1 cellular context compared by ENCODE assay signal in genomic region chr4:152535903-152536544, GRCh38.
TF ChIP-seq lines count a peak whose summit lies in the region.

A gene with protein sequence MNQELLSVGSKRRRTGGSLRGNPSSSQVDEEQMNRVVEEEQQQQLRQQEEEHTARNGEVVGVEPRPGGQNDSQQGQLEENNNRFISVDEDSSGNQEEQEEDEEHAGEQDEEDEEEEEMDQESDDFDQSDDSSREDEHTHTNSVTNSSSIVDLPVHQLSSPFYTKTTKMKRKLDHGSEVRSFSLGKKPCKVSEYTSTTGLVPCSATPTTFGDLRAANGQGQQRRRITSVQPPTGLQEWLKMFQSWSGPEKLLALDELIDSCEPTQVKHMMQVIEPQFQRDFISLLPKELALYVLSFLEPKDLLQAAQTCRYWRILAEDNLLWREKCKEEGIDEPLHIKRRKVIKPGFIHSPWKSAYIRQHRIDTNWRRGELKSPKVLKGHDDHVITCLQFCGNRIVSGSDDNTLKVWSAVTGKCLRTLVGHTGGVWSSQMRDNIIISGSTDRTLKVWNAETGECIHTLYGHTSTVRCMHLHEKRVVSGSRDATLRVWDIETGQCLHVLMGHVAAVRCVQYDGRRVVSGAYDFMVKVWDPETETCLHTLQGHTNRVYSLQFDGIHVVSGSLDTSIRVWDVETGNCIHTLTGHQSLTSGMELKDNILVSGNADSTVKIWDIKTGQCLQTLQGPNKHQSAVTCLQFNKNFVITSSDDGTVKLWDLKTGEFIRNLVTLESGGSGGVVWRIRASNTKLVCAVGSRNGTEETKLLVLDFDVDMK (minus strand): TSS chr4:152536092. CDS start chr4:152411803, 124,289 bp downstream.

TF ChIP-seq in HepG2, 621 proteins besides CTCF, POLR2A, EP300 and RAD21 (continued from another document and continues in another):
- peak; percentile 30; the same call in 1 of the 2 replicates for TF ChIP-seq PRDM15 (CRISPR knock-in tag; IDR thresholded peaks at IDR 0.05)
- TF ChIP-seq TBX2 (CRISPR knock-in tag; IDR thresholded peaks at IDR 0.05; ENCODE audit: borderline replicate concordance): peak; percentile 79; the same call in 1 of the 2 replicates
- no peak for TF ChIP-seq ZNF496 (CRISPR knock-in tag; IDR thresholded peaks at IDR 0.05; ENCODE audit: insufficient replicate concordance)
- TF ChIP-seq, protein P1, sequence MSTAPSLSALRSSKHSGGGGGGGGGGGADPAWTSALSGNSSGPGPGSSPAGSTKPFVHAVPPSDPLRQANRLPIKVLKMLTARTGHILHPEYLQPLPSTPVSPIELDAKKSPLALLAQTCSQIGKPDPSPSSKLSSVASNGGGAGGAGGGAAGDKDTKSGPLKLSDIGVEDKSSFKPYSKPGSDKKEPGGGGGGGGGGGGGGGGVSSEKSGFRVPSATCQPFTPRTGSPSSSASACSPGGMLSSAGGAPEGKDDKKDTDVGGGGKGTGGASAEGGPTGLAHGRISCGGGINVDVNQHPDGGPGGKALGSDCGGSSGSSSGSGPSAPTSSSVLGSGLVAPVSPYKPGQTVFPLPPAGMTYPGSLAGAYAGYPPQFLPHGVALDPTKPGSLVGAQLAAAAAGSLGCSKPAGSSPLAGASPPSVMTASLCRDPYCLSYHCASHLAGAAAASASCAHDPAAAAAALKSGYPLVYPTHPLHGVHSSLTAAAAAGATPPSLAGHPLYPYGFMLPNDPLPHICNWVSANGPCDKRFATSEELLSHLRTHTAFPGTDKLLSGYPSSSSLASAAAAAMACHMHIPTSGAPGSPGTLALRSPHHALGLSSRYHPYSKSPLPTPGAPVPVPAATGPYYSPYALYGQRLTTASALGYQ (CRISPR knock-in tag; IDR thresholded peaks at IDR 0.05): peak; percentile 37; the same call in 1 of the 2 replicates
- TF ChIP-seq, protein P2, sequence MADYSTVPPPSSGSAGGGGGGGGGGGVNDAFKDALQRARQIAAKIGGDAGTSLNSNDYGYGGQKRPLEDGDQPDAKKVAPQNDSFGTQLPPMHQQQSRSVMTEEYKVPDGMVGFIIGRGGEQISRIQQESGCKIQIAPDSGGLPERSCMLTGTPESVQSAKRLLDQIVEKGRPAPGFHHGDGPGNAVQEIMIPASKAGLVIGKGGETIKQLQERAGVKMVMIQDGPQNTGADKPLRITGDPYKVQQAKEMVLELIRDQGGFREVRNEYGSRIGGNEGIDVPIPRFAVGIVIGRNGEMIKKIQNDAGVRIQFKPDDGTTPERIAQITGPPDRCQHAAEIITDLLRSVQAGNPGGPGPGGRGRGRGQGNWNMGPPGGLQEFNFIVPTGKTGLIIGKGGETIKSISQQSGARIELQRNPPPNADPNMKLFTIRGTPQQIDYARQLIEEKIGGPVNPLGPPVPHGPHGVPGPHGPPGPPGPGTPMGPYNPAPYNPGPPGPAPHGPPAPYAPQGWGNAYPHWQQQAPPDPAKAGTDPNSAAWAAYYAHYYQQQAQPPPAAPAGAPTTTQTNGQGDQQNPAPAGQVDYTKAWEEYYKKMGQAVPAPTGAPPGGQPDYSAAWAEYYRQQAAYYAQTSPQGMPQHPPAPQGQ (CRISPR knock-in tag; IDR thresholded peaks at IDR 0.05; ENCODE audit: borderline replicate concordance): no peak
- 0 out of 2 replicates have a peak, but pooled peaks have one; percentile 60 for TF ChIP-seq MIER2 (CRISPR knock-in tag; IDR thresholded peaks at IDR 0.05)
- peak; percentile 92 for TF ChIP-seq PATZ1 (CRISPR knock-in tag; IDR thresholded peaks at IDR 0.05)
- TF ChIP-seq CREM (IDR thresholded peaks at IDR 0.05): peak; percentile 99
- peak; percentile 94 for TF ChIP-seq CREM (CRISPR knock-in tag; IDR thresholded peaks at IDR 0.05)
- no peak for TF ChIP-seq AFF4 (CRISPR knock-in tag; IDR thresholded peaks at IDR 0.05)
- TF ChIP-seq ARID5B (CRISPR knock-in tag; IDR thresholded peaks at IDR 0.05): peak; percentile 28; the same call in 1 of the 2 replicates
- TF ChIP-seq LRRFIP1 (CRISPR knock-in tag; conservative IDR thresholded peaks at IDR 0.05): no peak
- TF ChIP-seq ZNF317 (CRISPR knock-in tag; IDR thresholded peaks at IDR 0.05): peak; percentile 88
- no peak for TF ChIP-seq PHB2 (IDR thresholded peaks at IDR 0.05; ENCODE audit: partially characterized antibody)
- no peak for TF ChIP-seq JUNB (CRISPR knock-in tag; IDR thresholded peaks at IDR 0.05; ENCODE audit: borderline replicate concordance)
- TF ChIP-seq RAD51 (IDR thresholded peaks at IDR 0.05; ENCODE audit: borderline replicate concordance): no peak
- TF ChIP-seq GPN1 (CRISPR knock-in tag; IDR thresholded peaks at IDR 0.05; ENCODE audit: borderline replicate concordance): no peak
- peak; percentile 94 for TF ChIP-seq ELF4 (CRISPR knock-in tag; IDR thresholded peaks at IDR 0.05; ENCODE audit: borderline replicate concordance)
- no peak; the same call in 1 of the 2 replicates for TF ChIP-seq ZSCAN31 (CRISPR knock-in tag; IDR thresholded peaks at IDR 0.05; ENCODE audit: low read depth)
- TF ChIP-seq, protein P3, sequence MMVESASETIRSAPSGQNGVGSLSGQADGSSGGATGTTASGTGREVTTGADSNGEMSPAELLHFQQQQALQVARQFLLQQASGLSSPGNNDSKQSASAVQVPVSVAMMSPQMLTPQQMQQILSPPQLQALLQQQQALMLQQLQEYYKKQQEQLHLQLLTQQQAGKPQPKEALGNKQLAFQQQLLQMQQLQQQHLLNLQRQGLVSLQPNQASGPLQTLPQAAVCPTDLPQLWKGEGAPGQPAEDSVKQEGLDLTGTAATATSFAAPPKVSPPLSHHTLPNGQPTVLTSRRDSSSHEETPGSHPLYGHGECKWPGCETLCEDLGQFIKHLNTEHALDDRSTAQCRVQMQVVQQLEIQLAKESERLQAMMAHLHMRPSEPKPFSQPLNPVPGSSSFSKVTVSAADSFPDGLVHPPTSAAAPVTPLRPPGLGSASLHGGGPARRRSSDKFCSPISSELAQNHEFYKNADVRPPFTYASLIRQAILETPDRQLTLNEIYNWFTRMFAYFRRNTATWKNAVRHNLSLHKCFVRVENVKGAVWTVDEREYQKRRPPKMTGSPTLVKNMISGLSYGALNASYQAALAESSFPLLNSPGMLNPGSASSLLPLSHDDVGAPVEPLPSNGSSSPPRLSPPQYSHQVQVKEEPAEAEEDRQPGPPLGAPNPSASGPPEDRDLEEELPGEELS (CRISPR knock-in tag; IDR thresholded peaks at IDR 0.05): peak; percentile 48; the same call in 1 of the 2 replicates
- peak; percentile 72; the same call in 1 of the 2 replicates for TF ChIP-seq ARNT2 (CRISPR knock-in tag; IDR thresholded peaks at IDR 0.05; ENCODE audit: low read depth)
- TF ChIP-seq ZKSCAN8 (CRISPR knock-in tag; IDR thresholded peaks at IDR 0.05; ENCODE audit: borderline replicate concordance): 0 out of 2 replicates have a peak, but pooled peaks have one; percentile 17
- peak; percentile 79; the same call in 1 of the 2 replicates for TF ChIP-seq SIN3B (IDR thresholded peaks at IDR 0.05; ENCODE audit: low read length)
- TF ChIP-seq MZF1 (CRISPR knock-in tag; IDR thresholded peaks at IDR 0.05; ENCODE audit: borderline replicate concordance): no peak
- TF ChIP-seq MAFG (CRISPR knock-in tag; IDR thresholded peaks at IDR 0.05): no peak
- TF ChIP-seq ZNF543 (CRISPR knock-in tag; IDR thresholded peaks at IDR 0.05): peak; percentile 66; the same call in 1 of the 2 replicates
- TF ChIP-seq NFKBIZ (CRISPR knock-in tag; IDR thresholded peaks at IDR 0.05): peak; percentile 38; the same call in 1 of the 2 replicates
